20 cellular contexts compared by ENCODE assay signal in the genomic region with DNA sequence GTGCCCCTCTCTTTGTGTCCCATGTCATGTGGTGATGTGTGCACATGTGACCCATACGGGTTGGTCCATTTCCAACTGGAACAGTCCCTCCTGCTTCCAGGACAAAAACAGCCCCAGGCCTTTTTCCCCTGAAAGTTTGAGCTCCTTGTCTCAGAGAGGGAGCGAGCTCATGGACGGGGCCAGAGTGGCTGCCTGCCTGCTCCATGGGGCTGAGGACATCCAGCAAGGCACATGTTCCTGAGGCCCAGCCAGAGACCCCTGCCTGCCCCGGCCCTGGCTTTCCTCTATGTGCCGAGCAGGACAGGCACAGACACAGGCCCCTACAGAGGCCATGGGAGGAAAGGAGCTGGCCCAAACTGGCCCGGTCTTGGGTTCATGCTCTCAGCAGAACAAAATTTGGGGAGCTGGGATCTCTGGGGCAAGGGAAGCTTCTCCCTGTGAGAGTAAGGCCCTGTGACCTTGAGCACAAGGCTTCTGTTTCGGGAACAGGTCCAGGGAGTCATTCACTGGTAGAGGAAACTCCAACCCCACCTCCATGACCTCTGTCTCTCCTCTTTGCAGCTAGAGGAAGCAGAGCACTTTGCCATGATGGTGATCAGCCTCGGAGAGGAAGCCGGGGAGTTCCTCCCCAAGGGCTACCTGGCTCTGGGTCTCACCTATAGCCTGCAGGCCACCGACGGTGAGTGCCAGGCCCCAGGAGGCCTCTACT.
DNase-seq lines count a peak whose midpoint lies in the region; ATAC-seq and TF ChIP-seq lines count a peak whose summit lies in the region.
"Had no signal": no experiment of that assay in that cellular context is flagged by ENCODE, and none has a peak within 500 bp of the region (broad histone marks: within the 10 kb centered on the region; RNA-seq: fewer than 3 reads in every experiment).

No MANE protein-coding gene starts in this region.

- no peak for TF ChIP-seq CTCF in lower leg skin (IDR thresholded peaks at IDR 0.05)

- 59% methylated on average over 11 of the region's 11 CpGs for WGBS in right cardiac atrium
- 66 to 80% methylated on average over 10 of the region's 11 CpGs for WGBS in lower leg skin, 2 donors

- TF ChIP-seq POLR2A in lower leg skin (IDR thresholded peaks at IDR 0.05): no peak

- H3K9ac ChIP-seq in subcutaneous abdominal adipose tissue (ENCODE audit: low read length in 5 of 5): peak overlapping the region in 2 of 5 donors; percentile 30 to 43

- H3K9me3 ChIP-seq in right cardiac atrium (ENCODE audit: control insufficient read depth, low read length) (no peaks in the 10 kb centered on the region), subcutaneous abdominal adipose tissue (ENCODE audit: control insufficient read depth in 5 of 5, low read length in 5 of 5) (no peaks in the 10 kb centered on the region)
- H3K9me3 ChIP-seq: Caco-2, prostate gland had no signal

- peak; percentile 31 for DNase-seq in EH (ENCODE audit: low read depth)
- DNase-seq in right cardiac atrium: peak in 2 of 3 donors; percentile 62 to 63
- DNase-seq in NCI-H2196 treated with DMSO at 0.1 percent for 48 hours (lab: John Stamatoyannopoulos, UW; ENCODE audit: unreplicated experiment): no peak
- no peak for DNase-seq in lower leg skin (ENCODE audit: low spot score in 2 of 2)
- no peak for DNase-seq in NCI-H1436 (lab: John Stamatoyannopoulos, UW)
- DNase-seq: activated CD4-positive, alpha-beta T cell treated with anti-CD3 and anti-CD28 coated beads for 36 hours; activated effector memory CD4-positive, alpha-beta T cell treated with anti-CD3 and anti-CD28 coated beads, Interleukin-2, amount 50 U/mL, for 16 hours; Caco-2; head of caudate nucleus; mesenchymal stem cell; NCI-H1694; NCI-H226 had no signal

- peaks cover 3 to 64% (median 52%) of the 10 kb centered on the region in 5 donors for H3K36me3 ChIP-seq in subcutaneous abdominal adipose tissue (ENCODE audit: control insufficient read depth in 5 of 5, insufficient read depth in 5 of 5, low read length in 5 of 5)

- H3K27ac ChIP-seq in cingulate gyrus (ENCODE audit: low read depth, low read length) (peak overlapping the region; percentile 34), right cardiac atrium (ENCODE audit: low read length) (peak overlapping the region; percentile 32), subcutaneous abdominal adipose tissue (ENCODE audit: low read depth, low read length) (peak overlapping the region; percentile 77)
- H3K27ac ChIP-seq: prostate gland had no signal

- no peak overlapping the region for H3K4me3 ChIP-seq in right cardiac atrium (ENCODE audit: low read length)
- peak overlapping the region in 1 of 5 donors; percentile 10 for H3K4me3 ChIP-seq in subcutaneous abdominal adipose tissue (ENCODE audit: low read depth in 1 of 5, low read length in 5 of 5)
- H3K4me3 ChIP-seq in lower leg skin (ENCODE audit: low read depth, poor library complexity, severe bottlenecking): no peak overlapping the region
- H3K4me3 ChIP-seq: GM23338, prostate gland had no signal

- intact Hi-C loops in right cardiac atrium (cut with DNase I) (no loop called here), lower leg skin (cut with DNase I; ENCODE audit: low total_unique reads) (no loop called here)

- ATAC-seq in right cardiac atrium (peak; percentile 17 to 18), GM19023 (IDR thresholded peaks at IDR 0.05; ENCODE audit: unreplicated experiment) (no peak)
- ATAC-seq: activated CD4-positive, alpha-beta T cell treated with anti-CD3 and anti-CD28 coated beads for 36 hours; esophagus mucosa; GM23338; natural killer cell treated with Interleukin-12 subunit alpha and Interleukin-12 subunit beta and Interleukin-15 and Interleukin-18, amount 100 ng/mL, for 72 hours; Panc1 had no signal

- H3K27me3 ChIP-seq in right cardiac atrium (ENCODE audit: control insufficient read depth, insufficient read depth) (no peaks in the 10 kb centered on the region), subcutaneous abdominal adipose tissue (ENCODE audit: control insufficient read depth in 5 of 5, insufficient read depth in 4 of 5, low read length in 5 of 5) (no peaks in the 10 kb centered on the region)

- H3K4me1 ChIP-seq in right cardiac atrium (ENCODE audit: control insufficient read depth, insufficient read depth, low read length): peaks cover 8% of the 10 kb centered on the region
- peaks cover 14 to 58% (median 43%) of the 10 kb centered on the region in 5 donors for H3K4me1 ChIP-seq in subcutaneous abdominal adipose tissue (ENCODE audit: control insufficient read depth in 5 of 5, insufficient read depth in 5 of 5, low read length in 5 of 5)
- H3K4me1 ChIP-seq: Caco-2, prostate gland had no signal

Comparison
In these comparisons a context has a peak if more than half of its experiments do, and no peak if none do; other contexts are left out.
1. DNase-seq: peak in EH (single experiment) and right cardiac atrium (2 of 3); none in NCI-H2196 treated with DMSO at 0.1 percent for 48 hours (single experiment), lower leg skin (0 of 2) and NCI-H1436 (single experiment).
2. Peak in every context shown above with its lines, with median percentiles within 50 percentile points of each other: H3K27ac ChIP-seq.